Comparison of ENCODE assay signal across 8 cellular contexts in the genomic region with DNA sequence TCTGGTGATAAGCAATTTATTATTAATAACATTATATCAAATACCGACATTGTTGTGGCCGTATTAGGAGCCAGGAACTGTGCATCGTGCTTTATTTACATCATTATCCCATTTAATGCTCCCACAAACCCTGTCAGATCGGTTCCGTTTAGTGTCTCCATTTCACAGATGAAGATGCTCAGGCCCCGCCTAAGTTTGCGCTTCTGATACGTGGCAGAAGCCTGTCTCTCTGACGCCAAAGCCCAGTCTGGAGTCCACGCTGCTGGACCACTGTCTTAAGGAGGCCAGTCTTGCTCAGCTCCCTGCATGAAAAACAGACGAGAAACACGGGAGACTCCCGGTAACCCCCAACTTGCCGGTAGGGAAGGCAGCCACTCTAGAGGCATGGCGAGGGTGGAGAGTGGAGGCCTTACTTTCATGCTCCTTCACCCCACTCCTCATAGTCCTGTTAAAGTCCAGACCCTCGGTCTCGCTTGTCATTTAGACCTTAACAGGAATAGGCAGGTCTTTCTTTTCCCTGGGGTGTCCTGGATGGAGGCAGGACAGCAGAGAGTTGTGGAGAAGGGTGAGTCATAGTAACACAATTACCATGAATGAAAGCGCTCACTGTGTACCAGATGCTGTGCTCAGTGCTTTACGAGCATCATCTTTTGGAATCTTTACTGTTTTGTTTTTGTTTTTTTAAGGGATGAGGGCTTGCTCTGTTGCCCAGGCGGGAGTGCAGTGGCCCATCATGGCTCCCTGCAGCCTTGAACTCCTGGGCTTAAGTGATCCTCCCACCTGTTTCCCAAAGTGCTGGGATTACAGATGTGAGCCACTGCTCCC. TPM values are rescaled to one million over a fixed set of nuclear protein-coding genes. Genes with fewer than 3 reads are reported as not detected.
DNase-seq lines count a peak whose midpoint lies in the region; ATAC-seq and TF ChIP-seq lines count a peak whose summit lies in the region.

No MANE protein-coding gene starts in this region.

- DNase-seq in AG04450 (ENCODE audit: low read depth, low spot score) (peak; percentile 68), RWPE2 (ENCODE audit: low spot score) (peak; percentile 82), amniotic epithelial cell (ENCODE audit: low read depth) (peak; percentile 88), cardiac septum (ENCODE audit: low spot score) (peak; percentile 83), osteocyte (ENCODE audit: extremely low spot score, unreplicated experiment) (peak; percentile 89)

- TF ChIP-seq CTCF in AG04450 (IDR thresholded peaks at IDR 0.05; ENCODE audit: low read depth, low read length) (no peak), RWPE2 (IDR thresholded peaks at IDR 0.05; ENCODE audit: poor library complexity, severe bottlenecking) (no peak), osteocyte (IDR thresholded peaks at IDR 0.05) (no peak)

- H3K27me3 Mint-ChIP-seq in osteocyte (ENCODE audit: unreplicated experiment) = no peaks in the 10 kb centered on the region

- H3K36me3 ChIP-seq in RWPE2 (ENCODE audit: low read depth) = 0 out of 2 replicates have a peak, but pooled peaks cover 5% of the 10 kb centered on the region

- H3K4me1 Mint-ChIP-seq in osteocyte (ENCODE audit: unreplicated experiment) = peaks cover 29% of the 10 kb centered on the region

- H3K4me3 ChIP-seq in AG04450 (ENCODE audit: low read depth, low read length) = peak overlapping the region; percentile 91
- H3K4me3 ChIP-seq in RWPE2 (ENCODE audit: severe bottlenecking) = peak overlapping the region; percentile 67

- no peaks in the 10 kb centered on the region for H3K27me3 ChIP-seq in AG04450 (ENCODE audit: control insufficient read depth, insufficient read depth, low read length)
- H3K27me3 ChIP-seq in RWPE2 (ENCODE audit: insufficient read depth, poor library complexity, severe bottlenecking) = no peaks in the 10 kb centered on the region

- H3K36me3 Mint-ChIP-seq in osteocyte (ENCODE audit: unreplicated experiment) = peaks cover 7% of the 10 kb centered on the region

- H3K4me1 ChIP-seq in RWPE2 (ENCODE audit: insufficient read depth, poor library complexity, severe bottlenecking) = peaks cover 5% of the 10 kb centered on the region

- intact Hi-C loops in cardiac septum (cut with DNase I) = loop anchor here (1.0 to 10.0 kb wide), 3 partner anchors 29 to 140 kb away; partner anchors contain the start of gene CAMLG

- peak overlapping the region; percentile 98 for H3K27ac Mint-ChIP-seq in osteocyte (ENCODE audit: unreplicated experiment)

- H3K9me3 ChIP-seq in AG04450 (ENCODE audit: control insufficient read depth, insufficient read depth, low read length) = no peaks in the 10 kb centered on the region; the same call in 1 of the 2 replicates
- H3K9me3 ChIP-seq in RWPE2 (ENCODE audit: severe bottlenecking) = no peaks in the 10 kb centered on the region

- H3K4me3 Mint-ChIP-seq in osteocyte (ENCODE audit: unreplicated experiment) = peak overlapping the region; percentile 92

- CTCF ChIA-PET in AG04450 (lab: Charles Lee) = no interaction called here

- H3K27ac ChIP-seq in AG04450 (ENCODE audit: low read depth, low read length) (peak overlapping the region; percentile 94), RWPE2 (ENCODE audit: poor library complexity, severe bottlenecking) (peak overlapping the region; percentile 80)

- ATAC-seq in GM18867 (IDR thresholded peaks at IDR 0.05; ENCODE audit: unreplicated experiment) (peak; percentile 38), HG03521 (IDR thresholded peaks at IDR 0.05; ENCODE audit: unreplicated experiment) (peak; percentile 14), RWPE2 (ENCODE audit: low read depth) (peak; percentile 74), HG03571 (IDR thresholded peaks at IDR 0.05; ENCODE audit: unreplicated experiment) (no peak)

- POLR2A ChIA-PET in AG04450 (lab: Yijun Ruan, JAX) = interaction anchor here (1.2 to 1.7 kb wide), 4 partner anchors 13 to 30 kb away, joined by 3 to 9 read pairs (median 5); partner anchors contain the start of genes C5orf24 and PCBD2

- H3K9me3 Mint-ChIP-seq in osteocyte (ENCODE audit: unreplicated experiment) = no peaks in the 10 kb centered on the region

RNA-seq across cellular contexts. Expression of gene TXNDC15, which starts 0.9 kb away (rescaled TPM):
- polyA plus RNA-seq in AG04450 (2011; rRNA removed) = 102 and 109 TPM in 2 replicates
- 74.1 and 79.6 TPM in 2 replicates for polyA minus RNA-seq in AG04450 (2011; rRNA and poly(A)+ RNA removed)
- total RNA-seq in cardiac septum (46.6 TPM), osteocyte (68.2 and 75.7 TPM in 2 replicates)

RNA-seq across cellular contexts. Expression of gene C5orf24, which starts 29.3 kb away (rescaled TPM):
- 73.0 and 92.3 TPM in 2 replicates for polyA plus RNA-seq in AG04450 (2011; rRNA removed)
- polyA minus RNA-seq in AG04450 (2011; rRNA and poly(A)+ RNA removed) = 70.9 and 73.5 TPM in 2 replicates
- total RNA-seq in cardiac septum = 26.6 TPM
- total RNA-seq in osteocyte = 81.7 and 81.8 TPM in 2 replicates

RNA-seq across cellular contexts. Expression of gene PCBD2, which starts 29.9 kb away (rescaled TPM):
- polyA plus RNA-seq in AG04450 (2011; rRNA removed) = 4.5 and 4.8 TPM in 2 replicates
- polyA minus RNA-seq in AG04450 (2011; rRNA and poly(A)+ RNA removed) = 1.9 and 2.2 TPM in 2 replicates
- total RNA-seq in cardiac septum (21.2 TPM), osteocyte (8.5 and 11.8 TPM in 2 replicates)
